Comparison of ENCODE assay signal across 1 cellular context in genomic region chr19:34232566-34233481, GRCh38.
TF ChIP-seq lines count a peak whose summit lies in the region.

No MANE protein-coding gene starts in this region.

TF ChIP-seq in GM23338, 12 proteins besides CTCF, POLR2A, EP300 and RAD21 (continued from another document):
- TF ChIP-seq, protein P1, sequence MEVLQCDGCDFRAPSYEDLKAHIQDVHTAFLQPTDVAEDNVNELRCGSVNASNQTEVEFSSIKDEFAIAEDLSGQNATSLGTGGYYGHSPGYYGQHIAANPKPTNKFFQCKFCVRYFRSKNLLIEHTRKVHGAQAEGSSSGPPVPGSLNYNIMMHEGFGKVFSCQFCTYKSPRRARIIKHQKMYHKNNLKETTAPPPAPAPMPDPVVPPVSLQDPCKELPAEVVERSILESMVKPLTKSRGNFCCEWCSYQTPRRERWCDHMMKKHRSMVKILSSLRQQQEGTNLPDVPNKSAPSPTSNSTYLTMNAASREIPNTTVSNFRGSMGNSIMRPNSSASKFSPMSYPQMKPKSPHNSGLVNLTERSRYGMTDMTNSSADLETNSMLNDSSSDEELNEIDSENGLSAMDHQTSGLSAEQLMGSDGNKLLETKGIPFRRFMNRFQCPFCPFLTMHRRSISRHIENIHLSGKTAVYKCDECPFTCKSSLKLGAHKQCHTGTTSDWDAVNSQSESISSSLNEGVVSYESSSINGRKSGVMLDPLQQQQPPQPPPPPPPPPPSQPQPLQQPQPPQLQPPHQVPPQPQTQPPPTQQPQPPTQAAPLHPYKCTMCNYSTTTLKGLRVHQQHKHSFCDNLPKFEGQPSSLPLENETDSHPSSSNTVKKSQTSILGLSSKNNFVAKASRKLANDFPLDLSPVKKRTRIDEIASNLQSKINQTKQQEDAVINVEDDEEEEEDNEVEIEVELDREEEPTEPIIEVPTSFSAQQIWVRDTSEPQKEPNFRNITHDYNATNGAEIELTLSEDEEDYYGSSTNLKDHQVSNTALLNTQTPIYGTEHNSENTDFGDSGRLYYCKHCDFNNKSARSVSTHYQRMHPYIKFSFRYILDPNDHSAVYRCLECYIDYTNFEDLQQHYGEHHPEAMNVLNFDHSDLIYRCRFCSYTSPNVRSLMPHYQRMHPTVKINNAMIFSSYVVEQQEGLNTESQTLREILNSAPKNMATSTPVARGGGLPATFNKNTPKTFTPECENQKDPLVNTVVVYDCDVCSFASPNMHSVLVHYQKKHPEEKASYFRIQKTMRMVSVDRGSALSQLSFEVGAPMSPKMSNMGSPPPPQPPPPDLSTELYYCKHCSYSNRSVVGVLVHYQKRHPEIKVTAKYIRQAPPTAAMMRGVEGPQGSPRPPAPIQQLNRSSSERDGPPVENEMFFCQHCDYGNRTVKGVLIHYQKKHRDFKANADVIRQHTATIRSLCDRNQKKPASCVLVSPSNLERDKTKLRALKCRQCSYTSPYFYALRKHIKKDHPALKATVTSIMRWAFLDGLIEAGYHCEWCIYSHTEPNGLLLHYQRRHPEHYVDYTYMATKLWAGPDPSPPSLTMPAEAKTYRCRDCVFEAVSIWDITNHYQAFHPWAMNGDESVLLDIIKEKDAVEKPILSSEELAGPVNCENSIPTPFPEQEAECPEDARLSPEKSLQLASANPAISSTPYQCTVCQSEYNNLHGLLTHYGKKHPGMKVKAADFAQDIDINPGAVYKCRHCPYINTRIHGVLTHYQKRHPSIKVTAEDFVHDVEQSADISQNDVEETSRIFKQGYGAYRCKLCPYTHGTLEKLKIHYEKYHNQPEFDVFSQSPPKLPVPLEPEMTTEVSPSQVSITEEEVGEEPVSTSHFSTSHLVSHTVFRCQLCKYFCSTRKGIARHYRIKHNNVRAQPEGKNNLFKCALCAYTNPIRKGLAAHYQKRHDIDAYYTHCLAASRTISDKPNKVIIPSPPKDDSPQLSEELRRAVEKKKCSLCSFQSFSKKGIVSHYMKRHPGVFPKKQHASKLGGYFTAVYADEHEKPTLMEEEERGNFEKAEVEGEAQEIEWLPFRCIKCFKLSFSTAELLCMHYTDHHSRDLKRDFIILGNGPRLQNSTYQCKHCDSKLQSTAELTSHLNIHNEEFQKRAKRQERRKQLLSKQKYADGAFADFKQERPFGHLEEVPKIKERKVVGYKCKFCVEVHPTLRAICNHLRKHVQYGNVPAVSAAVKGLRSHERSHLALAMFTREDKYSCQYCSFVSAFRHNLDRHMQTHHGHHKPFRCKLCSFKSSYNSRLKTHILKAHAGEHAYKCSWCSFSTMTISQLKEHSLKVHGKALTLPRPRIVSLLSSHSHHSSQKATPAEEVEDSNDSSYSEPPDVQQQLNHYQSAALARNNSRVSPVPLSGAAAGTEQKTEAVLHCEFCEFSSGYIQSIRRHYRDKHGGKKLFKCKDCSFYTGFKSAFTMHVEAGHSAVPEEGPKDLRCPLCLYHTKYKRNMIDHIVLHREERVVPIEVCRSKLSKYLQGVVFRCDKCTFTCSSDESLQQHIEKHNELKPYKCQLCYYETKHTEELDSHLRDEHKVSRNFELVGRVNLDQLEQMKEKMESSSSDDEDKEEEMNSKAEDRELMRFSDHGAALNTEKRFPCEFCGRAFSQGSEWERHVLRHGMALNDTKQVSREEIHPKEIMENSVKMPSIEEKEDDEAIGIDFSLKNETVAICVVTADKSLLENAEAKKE (CRISPR knock-in tag; IDR thresholded peaks at IDR 0.05): no peak
- TF ChIP-seq, protein P2, sequence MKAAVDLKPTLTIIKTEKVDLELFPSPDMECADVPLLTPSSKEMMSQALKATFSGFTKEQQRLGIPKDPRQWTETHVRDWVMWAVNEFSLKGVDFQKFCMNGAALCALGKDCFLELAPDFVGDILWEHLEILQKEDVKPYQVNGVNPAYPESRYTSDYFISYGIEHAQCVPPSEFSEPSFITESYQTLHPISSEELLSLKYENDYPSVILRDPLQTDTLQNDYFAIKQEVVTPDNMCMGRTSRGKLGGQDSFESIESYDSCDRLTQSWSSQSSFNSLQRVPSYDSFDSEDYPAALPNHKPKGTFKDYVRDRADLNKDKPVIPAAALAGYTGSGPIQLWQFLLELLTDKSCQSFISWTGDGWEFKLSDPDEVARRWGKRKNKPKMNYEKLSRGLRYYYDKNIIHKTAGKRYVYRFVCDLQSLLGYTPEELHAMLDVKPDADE (IDR thresholded peaks at IDR 0.05): no peak
- no peak for TF ChIP-seq EZH2 (IDR thresholded peaks at IDR 0.05; ENCODE audit: low read depth, unreplicated experiment)
